Comparison of ENCODE assay signal across 26 cellular contexts in genomic region chr11:90491466-90491865, GRCh38.
"Had no signal": no experiment of that assay in that cellular context is flagged by ENCODE, and none has a peak within 500 bp of the region (broad histone marks: within the 10 kb centered on the region; RNA-seq: fewer than 3 reads in every experiment).

No MANE protein-coding gene starts in this region.

- DNase-seq: stimulated activated CD4-positive, alpha-beta T cell treated with anti-CD3 and anti-CD28 coated beads, Interleukin-2, amount 100 ng/mL, for 48 hours; stimulated activated CD4-positive, alpha-beta T cell treated with anti-CD3 and anti-CD28 coated beads, Interleukin-4, amount 100 ng/mL, for 1 hour; stimulated activated CD4-positive, alpha-beta T cell treated with anti-CD3 and anti-CD28 coated beads, Interleukin-4, amount 100 ng/mL, for 24 hours; stimulated activated CD4-positive, alpha-beta T cell treated with anti-CD3 and anti-CD28 coated beads, Interleukin-4, amount 100 ng/mL, for 4 hours; stimulated activated CD8-positive, alpha-beta memory T cell treated with anti-CD3 and anti-CD28 coated beads, Interleukin-4, amount 100 ng/mL, for 48 hours; stimulated activated naive B cell treated with anti-CD40 and anti-IgM and Interleukin-4, amounts not matched to agents 10 μg/mL and 1 μg/mL and 100 μg/mL, for 72 hours; stimulated activated naive CD4-positive, alpha-beta T cell; stimulated activated naive CD4-positive, alpha-beta T cell treated with Interleukin-2 at 50 U/mL for 16 hours; stimulated activated naive CD8-positive, alpha-beta T cell treated with anti-CD3 and anti-CD28 coated beads, Interleukin-15, amount 100 ng/mL, for 72 hours; stimulated activated naive CD8-positive, alpha-beta T cell treated with anti-CD3 and anti-CD28 coated beads, Interleukin-15, Interleukin-2, amounts not matched to agents 100 U/mL and 50 U/mL, for 24 hours; stomach; substantia nigra; testis; thyroid gland; tibial artery; transverse colon; trophoblast cell; upper lobe of left lung; upper lobe of right lung; uterus had no signal

- H3K4me3 ChIP-seq: stomach, suprapubic skin, testis, thoracic aorta, thyroid gland, tibial artery, tibial nerve, transverse colon, upper lobe of left lung, upper lobe of right lung, uterus, vagina had no signal

- ATAC-seq: stimulated activated effector memory CD8-positive, alpha-beta T cell treated with anti-CD3 and anti-CD28 coated beads, Interleukin-12 subunit alpha, Interleukin-12 subunit beta, amount 100 ng/mL, for 72 hours; stimulated activated memory B cell treated with anti-CD40 and anti-IgM and Interleukin-4, amounts not matched to agents 10 μg/mL and 1 μg/mL and 100 μg/mL, for 72 hours; stimulated activated naive B cell treated with anti-CD40 and anti-IgM and Interleukin-4, amounts not matched to agents 10 μg/mL and 1 μg/mL and 100 μg/mL, for 72 hours; stimulated activated naive CD8-positive, alpha-beta T cell treated with anti-CD3 and anti-CD28 coated beads, Interleukin-15, amount 100 ng/mL, for 72 hours; stimulated activated naive CD8-positive, alpha-beta T cell treated with anti-CD3 and anti-CD28 coated beads, Interleukin-15, Interleukin-2, amounts not matched to agents 100 U/mL and 50 U/mL, for 24 hours; upper lobe of right lung had no signal
